In genomic region chr2:94895273-94895672, GRCh38 we compare ENCODE assay signal across 5 cellular contexts. TPM values are rescaled to one million over a fixed set of nuclear protein-coding genes. Genes with fewer than 3 reads are reported as not detected.
"Had no signal": no experiment of that assay in that cellular context is flagged by ENCODE, and none has a peak within 500 bp of the region (broad histone marks: within the 10 kb centered on the region; RNA-seq: fewer than 3 reads in every experiment).

No MANE protein-coding gene starts in this region.

RNA-seq across cellular contexts. Expression of gene TEKT4, which starts 24.0 kb away (rescaled TPM):
- total RNA-seq: HepG2, HT1080, IMR-90, OCI-LY7, SJCRH30 had no signal
- polyA plus RNA-seq: HepG2, IMR-90 had no signal
